Comparison of ENCODE assay signal across 2 cellular contexts in genomic region chr1:225567789-225568188, GRCh38.
TF ChIP-seq lines count a peak whose summit lies in the region.

No MANE protein-coding gene starts in this region.

TF ChIP-seq in GM23338, 12 proteins besides CTCF, POLR2A, EP300 and RAD21 (continued from another document):
- TF ChIP-seq REST (IDR thresholded peaks at IDR 0.05; ENCODE audit: unreplicated experiment) (no peak), ZNF331 (CRISPR knock-in tag; IDR thresholded peaks at IDR 0.05; ENCODE audit: low read depth) (no peak), POLR2AphosphoS5 (IDR thresholded peaks at IDR 0.05; ENCODE audit: low read depth) (no peak), JUNB (IDR thresholded peaks at IDR 0.05; ENCODE audit: unreplicated experiment) (no peak), STAT1 (IDR thresholded peaks at IDR 0.05; ENCODE audit: unreplicated experiment) (no peak), ZNF114 (CRISPR knock-in tag; IDR thresholded peaks at IDR 0.05) (no peak), NANOG (IDR thresholded peaks at IDR 0.05; ENCODE audit: borderline replicate concordance) (no peak), EZH2 (IDR thresholded peaks at IDR 0.05; ENCODE audit: low read depth, unreplicated experiment) (no peak), ZNF462 (CRISPR knock-in tag; IDR thresholded peaks at IDR 0.05) (no peak)

TF ChIP-seq in H1, 55 proteins besides CTCF, POLR2A, EP300 and RAD21 (continued from another document):
- TF ChIP-seq USF2 (IDR thresholded peaks at IDR 0.05; ENCODE audit: low read length): no peak
- TF ChIP-seq EGR1 (IDR thresholded peaks at IDR 0.05; ENCODE audit: borderline replicate concordance, low read depth, low read length): no peak
